Comparison of ENCODE assay signal across 24 cellular contexts in genomic region chr7:123663200-123663599, GRCh38. TPM values are rescaled to one million over a fixed set of nuclear protein-coding genes. Genes with fewer than 3 reads are reported as not detected.
DNase-seq lines count a peak whose midpoint lies in the region; ATAC-seq, FAIRE-seq and TF ChIP-seq lines count a peak whose summit lies in the region.
"Had no signal": no experiment of that assay in that cellular context is flagged by ENCODE, and none has a peak within 500 bp of the region (broad histone marks: within the 10 kb centered on the region; RNA-seq: fewer than 3 reads in every experiment).

No MANE protein-coding gene starts in this region.

- no peaks in the 10 kb centered on the region for H4K20me1 ChIP-seq in GM23338 (replicated peaks; ENCODE audit: insufficient read depth)
- H4K20me1 ChIP-seq in H1 (replicated peaks in 1 of 2; ENCODE audit: control insufficient read depth in 1 of 2, insufficient read depth in 2 of 2, low read length in 2 of 2), result no peaks in the 10 kb centered on the region

- intact Hi-C loops in left ventricle myocardium inferior (cut with micrococcal nuclease), result no loop called here
- intact Hi-C loops in left cardiac atrium (cut with DNase I), result no loop called here
- intact Hi-C loops in gastrocnemius medialis (cut with DNase I; ENCODE audit: low total_unique reads), result loop anchor here (2.0 kb wide), 1 partner anchor 16 kb away; no protein-coding TSS in a partner anchor

- H3K27ac ChIP-seq in left ventricle myocardium inferior (replicated peaks) (peak overlapping the region; percentile 31), GM23338 (ENCODE audit: low read depth) (no peak overlapping the region), H1 (ENCODE audit: low read depth, low read length) (no peak overlapping the region), gastrocnemius medialis (peak overlapping the region; percentile 88 to 96 (median 96))
- H3K27ac ChIP-seq: GM23248 had no signal

- H3K4me3 ChIP-seq in left ventricle myocardium inferior (peak overlapping the region; percentile 71), GM23338 (no peak overlapping the region), H1 (ENCODE audit: extremely low read depth in 1 of 4, insufficient read depth in 2 of 4, low read depth in 3 of 4, low read length in 4 of 4) (no peak overlapping the region), gastrocnemius medialis (peak overlapping the region; percentile 17 to 73 (median 54))
- H3K4me3 ChIP-seq: GM23248, HAP-1 had no signal

- no peak overlapping the region for H4K91ac ChIP-seq in H1 (replicated peaks; ENCODE audit: insufficient read length, low read length)

- H3K79me1 ChIP-seq in H1 (ENCODE audit: low read depth, low read length), result no peaks in the 10 kb centered on the region

- no peak overlapping the region for H2BK20ac ChIP-seq in H1 (ENCODE audit: low read length)

- H2BK5ac ChIP-seq in H1 (ENCODE audit: low read depth, low read length), result no peak overlapping the region

- DNase-seq in left ventricle myocardium inferior, result no peak
- no peak for DNase-seq in left cardiac atrium
- no peak for DNase-seq in GM23338 (ENCODE audit: low spot score)
- no peak for DNase-seq in H1 (ENCODE audit: low read depth in 1 of 2, low spot score in 2 of 2)
- peak in 1 of 2 donors; percentile 57 for DNase-seq in gastrocnemius medialis
- DNase-seq in hypothalamus (lab: John Stamatoyannopoulos, UW), result no peak
- DNase-seq: C1 segment of cervical spinal cord; Calu3; CD4-positive, alpha-beta memory T cell; COR-L47; DMS53; DMS79 treated with DMSO at 0.1 percent for 48 hours; GF-D8; GM23248 had no signal

- H3K9me3 ChIP-seq in left ventricle myocardium inferior (replicated peaks), result no peaks in the 10 kb centered on the region
- peaks cover 0 to 2% of the 10 kb centered on the region in 2 experiments; a peak in 1 of 4 replicates for H3K9me3 ChIP-seq in H1 (ENCODE audit: insufficient read depth in 2 of 2, low read depth in 1 of 2, low read length in 1 of 2)
- no peaks in the 10 kb centered on the region for H3K9me3 ChIP-seq in gastrocnemius medialis
- H3K9me3 ChIP-seq: HAP-1 had no signal

- peaks cover 22% of the 10 kb centered on the region for H3K4me1 Mint-ChIP-seq in GM23338
- H3K4me1 Mint-ChIP-seq: CD4-positive, alpha-beta memory T cell had no signal

- TF ChIP-seq CTCF in left ventricle myocardium inferior (IDR thresholded peaks at IDR 0.05; ENCODE audit: borderline replicate concordance) (no peak), GM23338 (conservative IDR thresholded peaks at IDR 0.05; ENCODE audit: low read depth in 2 of 2) (no peak), H1 (IDR thresholded peaks at IDR 0.05; ENCODE audit: control extremely low read depth in 1 of 3, insufficient read depth in 1 of 3, low read depth in 1 of 3, low read length in 3 of 3) (no peak), gastrocnemius medialis (IDR thresholded peaks at IDR 0.05 in 4 of 5, conservative IDR thresholded peaks at IDR 0.05 in 1 of 5) (no peak)

- no peak overlapping the region for H3K14ac ChIP-seq in H1 (ENCODE audit: insufficient read length)

- no peak overlapping the region for H3K4me2 ChIP-seq in GM23338
- H3K4me2 ChIP-seq in H1 (ENCODE audit: insufficient read depth in 1 of 2, low read depth in 2 of 2, low read length in 2 of 2), result no peak overlapping the region

- no peak overlapping the region for H3K18ac ChIP-seq in H1 (ENCODE audit: extremely low read depth, low read length)

- H3K9ac ChIP-seq in H1 (replicated peaks in 1 of 4; ENCODE audit: extremely low read depth in 1 of 4, low read depth in 3 of 4, low read length in 3 of 4), result no peak overlapping the region
- H3K9ac ChIP-seq: GM23248 had no signal

- H3F3A ChIP-seq in GM23338 (replicated peaks; ENCODE audit: low read depth), result no peaks in the 10 kb centered on the region

- no peak overlapping the region for H4K8ac ChIP-seq in H1 (ENCODE audit: extremely low read depth, insufficient read depth, low read length)

- no peak for TF ChIP-seq RAD21 in H1 (IDR thresholded peaks at IDR 0.05 in 1 of 2, conservative IDR thresholded peaks at IDR 0.05 in 1 of 2; ENCODE audit: low read depth in 2 of 2, low read length in 2 of 2)

- POLR2A ChIA-PET in H1 (lab: Charles Lee; ENCODE audit: partially characterized antibody), result interaction anchor here (1.0 to 1.7 kb wide), 2 partner anchors 9 to 19 kb away, joined by 4 to 6 read pairs; no protein-coding TSS in a partner anchor

- H2BK120ac ChIP-seq in H1 (replicated peaks; ENCODE audit: low read depth, low read length), result no peak overlapping the region

- CTCF ChIA-PET in H1 (lab: Charles Lee; ENCODE audit: partially characterized antibody), result interaction anchor here (0.7 to 1.1 kb wide), 5 partner anchors 9 to 80 kb away, joined by 3 to 4 read pairs (median 3); no protein-coding TSS in a partner anchor

- H3K4me1 ChIP-seq in left ventricle myocardium inferior (peaks cover 44% of the 10 kb centered on the region), GM23338 (ENCODE audit: insufficient read depth) (peaks cover 17% of the 10 kb centered on the region; the same call in 1 of the 2 replicates), H1 (replicated peaks in 1 of 4; ENCODE audit: control insufficient read depth in 3 of 4, insufficient read depth in 4 of 4, low read length in 3 of 4) (peaks cover 0 to 2% (median 0%) of the 10 kb centered on the region in 4 experiments; a peak in 1 of 7 replicates), gastrocnemius medialis (peaks cover 66 to 76% of the 10 kb centered on the region in 2 donors)

- no peak overlapping the region for H3K56ac ChIP-seq in H1 (replicated peaks; ENCODE audit: insufficient read length, low read depth, low read length)

- no peaks in the 10 kb centered on the region for H3K79me2 ChIP-seq in GM23338 (replicated peaks; ENCODE audit: insufficient read depth)
- no peaks in the 10 kb centered on the region for H3K79me2 ChIP-seq in H1 (ENCODE audit: control insufficient read depth in 1 of 2, insufficient read depth in 2 of 2, low read length in 2 of 2)

- no peaks in the 10 kb centered on the region for H3K27me3 ChIP-seq in left ventricle myocardium inferior (ENCODE audit: low read depth)
- H3K27me3 ChIP-seq in GM23338 (ENCODE audit: insufficient read depth), result no peaks in the 10 kb centered on the region
- H3K27me3 ChIP-seq in H1 (replicated peaks in 1 of 4; ENCODE audit: control insufficient read depth in 3 of 4, extremely low read depth in 1 of 4, insufficient read depth in 3 of 4, low read length in 3 of 4), result no peaks in the 10 kb centered on the region
- H3K27me3 ChIP-seq in gastrocnemius medialis, result no peaks in the 10 kb centered on the region

- H2BK12ac ChIP-seq in H1 (ENCODE audit: low read depth, low read length), result no peak overlapping the region

- H2BK15ac ChIP-seq in H1 (ENCODE audit: low read length), result no peak overlapping the region

- H3K4ac ChIP-seq in H1 (replicated peaks; ENCODE audit: insufficient read length, low read depth, low read length), result no peak overlapping the region

- in situ Hi-C loops in gastrocnemius medialis (cut with MboI; ENCODE audit: low sequenced_read_pairs in 4 of 4), result no loop called here

- no peak for TF ChIP-seq POLR2A in H1 (IDR thresholded peaks at IDR 0.05; ENCODE audit: control extremely low read depth in 1 of 2, low read depth in 2 of 2, low read length in 2 of 2)
- TF ChIP-seq POLR2A in gastrocnemius medialis (IDR thresholded peaks at IDR 0.05), result no peak

- no peak overlapping the region for H3K27ac Mint-ChIP-seq in GM23338
- H3K27ac Mint-ChIP-seq: CD4-positive, alpha-beta memory T cell had no signal

- no peak for TF ChIP-seq EP300 in H1 (IDR thresholded peaks at IDR 0.05; ENCODE audit: borderline replicate concordance in 1 of 2, low read depth in 2 of 2, low read length in 2 of 2)

- no peaks in the 10 kb centered on the region for H3K9me3 Mint-ChIP-seq in GM23338
- H3K9me3 Mint-ChIP-seq: CD4-positive, alpha-beta memory T cell had no signal

- H3K23me2 ChIP-seq in H1 (ENCODE audit: low read depth, low read length), result no peaks in the 10 kb centered on the region

- no peak overlapping the region for H3K4me3 Mint-ChIP-seq in GM23338
- H3K4me3 Mint-ChIP-seq: CD4-positive, alpha-beta memory T cell had no signal

- H3K36me3 ChIP-seq in left ventricle myocardium inferior (peaks cover 26% of the 10 kb centered on the region), GM23338 (ENCODE audit: insufficient read depth) (no peaks in the 10 kb centered on the region), H1 (ENCODE audit: control insufficient read depth in 2 of 4, insufficient read depth in 4 of 4, low read length in 3 of 4) (no peaks in the 10 kb centered on the region), gastrocnemius medialis (peaks cover 0 to 31% of the 10 kb centered on the region in 2 donors)
- H3K36me3 ChIP-seq: HAP-1 had no signal

- 93% methylated on average over 6 of the region's 6 CpGs; no CpG with 5 or more reads in 1 of the 2 experiments for WGBS in H1 (ENCODE audit: extremely low coverage in 1 of 2, insufficient coverage in 1 of 2, insufficient read length in 1 of 2, insufficient replicate concordance in 2 of 2, low coverage in 1 of 2, low lambda C conversion rate in 2 of 2, missing lambda C conversion rate in 1 of 2), 2 experiments

- no peak overlapping the region for H3K23ac ChIP-seq in H1 (ENCODE audit: insufficient read length)

- ATAC-seq in left cardiac atrium (no peak), GM23338 (no peak), gastrocnemius medialis (no peak), GM21717 (IDR thresholded peaks at IDR 0.05; ENCODE audit: unreplicated experiment) (no peak)

- H2AFZ ChIP-seq in GM23338 (peak overlapping the region; percentile 78), H1 (ENCODE audit: low read length) (peak overlapping the region; percentile 75; the same call in 1 of the 2 replicates)
- H2AFZ ChIP-seq: GM23248 had no signal

- no peak overlapping the region for H2AK5ac ChIP-seq in H1 (ENCODE audit: low read depth, low read length)

- no peaks in the 10 kb centered on the region; the same call in 2 of the 3 replicates for H3K36me3 Mint-ChIP-seq in GM23338 (ENCODE audit: low read depth)

- H3K9me2 ChIP-seq in GM23338 (ENCODE audit: insufficient read depth), result peaks cover 5% of the 10 kb centered on the region

- FAIRE-seq in H1 (lab: Jason Lieb, UNC), result no peak
- FAIRE-seq: GM12891, GM18507, H54 had no signal

- H3K27me3 Mint-ChIP-seq in GM23338 (ENCODE audit: insufficient read depth, low read depth, poor library complexity), result peaks cover 6% of the 10 kb centered on the region

- no peak overlapping the region for H4K5ac ChIP-seq in H1 (ENCODE audit: insufficient read length, low read depth, low read length)

RNA-seq across cellular contexts. Expression of gene LMOD2, which starts 7.5 kb away (rescaled TPM):
- total RNA-seq in left ventricle myocardium inferior, result 888 TPM
- total RNA-seq in left cardiac atrium, result 100 to 1,000 TPM; 220 to 376 TPM
- not detected in 2 replicates for total RNA-seq in GM23338 (2014; rRNA removed; shearing (Covaris generic))
- not detected in 2 replicates for polyA plus RNA-seq in GM23338 (2016; fragmentation: Nextera tagmentation; extraction: Ambion mirVana)
- 0.22 TPM in 1 of 2 replicates, not detected in the other for total RNA-seq in H1 (2021; fragmentation: NEBNext Ultra II Directional; extraction: Animal tissue kit (Norgen Biotek cat#: 25700))
- polyA plus RNA-seq in H1 (2011; rRNA removed), result 0.03 TPM in 1 of 2 replicates, not detected in the other
- polyA plus RNA-seq in H1 (2011; cell fraction: cytosol; rRNA removed), result 0.10 TPM
- not detected for polyA plus RNA-seq in H1 (2011; cell fraction: nucleus; rRNA removed)
- 0.06 to 0.07 TPM in 2 of 4 replicates, not detected in the others for polyA plus RNA-seq in H1 (2012, experiment 1 of 2)
- not detected for polyA plus RNA-seq in H1 (2012, experiment 2 of 2)
- 0.04 TPM for polyA plus RNA-seq in H1 (2013, experiment 1 of 2)
- polyA plus RNA-seq in H1 (2013, experiment 2 of 2), result 0.06 TPM
- not detected in 2 replicates for polyA minus RNA-seq in H1 (2011; rRNA and poly(A)+ RNA removed)
- polyA minus RNA-seq in H1 (2011; cell fraction: cytosol; rRNA and poly(A)+ RNA removed), result not detected
- not detected for polyA minus RNA-seq in H1 (2011; cell fraction: nucleus; rRNA and poly(A)+ RNA removed)
- total RNA-seq in gastrocnemius medialis, result 100 to 1,000 TPM; 150 to 518 (median 314) TPM
- total RNA-seq: A172; A673; Calu3; CD4-positive, alpha-beta memory T cell; Daoy; G401; GM23248 had no signal
- polyA plus RNA-seq: BJ, GM23248 had no signal

Comparison
In these comparisons a context has a peak if more than half of its experiments do, and no peak if none do; other contexts are left out.
1. H3K27ac ChIP-seq: peak in left ventricle myocardium inferior (single experiment) and gastrocnemius medialis (4 of 4); none in GM23338 (single experiment) and H1 (single experiment).
2. H3K4me3 ChIP-seq: peak in left ventricle myocardium inferior (single experiment) and gastrocnemius medialis (4 of 4); none in GM23338 (single experiment) and H1 (0 of 4).
3. RNA of gene LMOD2, which starts 7.5 kb away (total RNA-seq): 888 TPM in left ventricle myocardium inferior (single experiment), 220 to 376 TPM in left cardiac atrium and 150 to 518 TPM in gastrocnemius medialis; 0.22 TPM in H1 and not detected in GM23338; every median in the first group is over 100 times any median in the second.